ENCODE assay signal across 23 cellular contexts in the genomic region with DNA sequence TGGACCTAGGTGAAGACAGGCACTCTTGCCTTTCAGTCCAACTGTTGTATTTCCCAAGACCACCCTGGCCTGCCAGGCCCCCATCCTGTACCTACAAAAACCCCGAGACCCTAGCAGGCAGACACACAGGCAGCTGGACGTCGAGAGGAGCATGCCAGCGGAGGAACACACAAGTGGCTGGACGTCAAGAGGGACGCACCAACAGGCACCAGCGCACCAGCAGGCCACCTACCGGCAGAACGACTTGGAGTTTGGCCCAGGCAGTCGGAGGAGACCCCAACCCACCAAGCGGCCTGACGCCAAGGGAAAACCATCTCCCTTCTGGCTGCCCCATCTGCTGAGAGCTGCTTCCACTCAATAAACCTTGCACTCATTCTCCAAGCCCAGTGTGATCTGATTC.
"Had no signal": no experiment of that assay in that cellular context is flagged by ENCODE, and none has a peak within 500 bp of the region (broad histone marks: within the 10 kb centered on the region; RNA-seq: fewer than 3 reads in every experiment).

No MANE protein-coding gene starts in this region.

- FAIRE-seq: astrocyte had no signal

- H3K9ac ChIP-seq: SK-N-SH had no signal

- ATAC-seq: activated CD4-positive, alpha-beta T cell treated with anti-CD3 and anti-CD28 coated beads for 36 hours; activated naive CD4-positive, alpha-beta T cell treated with anti-CD3 and anti-CD28 coated beads, Interleukin-2, amount 50 U/mL, for 72 hours; activated naive CD8-positive, alpha-beta T cell treated with anti-CD3 and anti-CD28 coated beads, Interleukin-2, amount 50 U/mL, for 24 hours; activated T-helper 17 cell treated with anti-CD3 and anti-CD28 coated beads, Interleukin-2, amount 50 U/mL, for 72 hours had no signal

- H3K4me2 ChIP-seq: SK-N-SH had no signal

- H3K36me3 ChIP-seq: WERI-Rb-1 had no signal

- H3K27ac ChIP-seq: WERI-Rb-1 had no signal

- H3K9me3 ChIP-seq: SK-N-SH had no signal

- DNase-seq: activated CD4-positive, alpha-beta memory T cell treated with anti-CD3 and anti-CD28 coated beads, Interleukin-2, amount 10 ng/mL, durations not matched to agents 7 days and 5 days; activated CD4-positive, alpha-beta T cell treated with anti-CD3 and anti-CD28 coated beads for 36 hours; activated CD4-positive, alpha-beta T cell treated with anti-CD3 and anti-CD28 coated beads, Interleukin-2, amount 50 U/mL, for 1 hour; activated gamma-delta T cell; activated naive CD8-positive, alpha-beta T cell treated with anti-CD3 and anti-CD28 coated beads, Interleukin-2, amount 50 U/mL, for 24 hours; activated T-cell treated with anti-CD3 and anti-CD28 coated beads for 4 hours; activated T-cell treated with anti-CD3 and anti-CD28 coated beads, Interleukin-2, amount 50 U/mL, for 48 hours; amniotic stem cell; Kasumi-1; KBM-7; NCI-H1105 treated with DMSO at 0.1 percent for 48 hours; NCI-H1436 treated with DMSO at 0.1 percent for 48 hours; NCI-H187; NCI-H2081; NCI-H446 treated with DMSO at 0.1 percent for 48 hours; NCI-H524 treated with DMSO at 0.1 percent for 48 hours; NCI-H82; SK-N-SH; T-helper 1 cell; WERI-Rb-1 had no signal
